ENCODE assay signal across 11 cellular contexts in genomic region chr1:183734600-183735036, GRCh38.
DNase-seq lines count a peak whose midpoint lies in the region; ATAC-seq and TF ChIP-seq lines count a peak whose summit lies in the region.
"Had no signal": no experiment of that assay in that cellular context is flagged by ENCODE, and none has a peak within 500 bp of the region (broad histone marks: within the 10 kb centered on the region; RNA-seq: fewer than 3 reads in every experiment).

No MANE protein-coding gene starts in this region.

- H3K36me3 Mint-ChIP-seq in immature natural killer cell: no peaks in the 10 kb centered on the region
- H3K36me3 Mint-ChIP-seq: natural killer cell had no signal

- ATAC-seq in HG02840 (IDR thresholded peaks at IDR 0.05; ENCODE audit: low FRiP score, unreplicated experiment) (no peak), HG03521 (IDR thresholded peaks at IDR 0.05; ENCODE audit: unreplicated experiment) (no peak)
- ATAC-seq: natural killer cell had no signal

- no peaks in the 10 kb centered on the region for H3K4me1 Mint-ChIP-seq in immature natural killer cell
- H3K4me1 Mint-ChIP-seq: natural killer cell had no signal

- TF ChIP-seq CTCF in retinal pigment epithelial cell (conservative IDR thresholded peaks at IDR 0.05; ENCODE audit: low read depth, low read length): no peak

- no peak overlapping the region for H3K4me3 Mint-ChIP-seq in immature natural killer cell
- H3K4me3 Mint-ChIP-seq: natural killer cell had no signal

- DNase-seq in GM03348 (ENCODE audit: low spot score) (peak; percentile 40), cerebellar cortex (ENCODE audit: low spot score) (peak; percentile 68), iris pigment epithelial cell (ENCODE audit: low read depth) (peak; percentile 69), retinal pigment epithelial cell (ENCODE audit: low read depth) (peak; percentile 32), immature natural killer cell (no peak), HK-2 (ENCODE audit: unreplicated experiment) (no peak)
- DNase-seq: Calu3; effector memory CD4-positive, alpha-beta T cell; natural killer cell had no signal

- peaks cover 4 to 11% (median 6%) of the 10 kb centered on the region in 3 donors for H3K27me3 Mint-ChIP-seq in immature natural killer cell (ENCODE audit: low read depth in 3 of 3)

- no peaks in the 10 kb centered on the region for H3K9me3 Mint-ChIP-seq in immature natural killer cell
- H3K9me3 Mint-ChIP-seq: natural killer cell had no signal

- no peak overlapping the region for H3K4me3 ChIP-seq in retinal pigment epithelial cell (ENCODE audit: low read length)

- no peak overlapping the region for H3K27ac Mint-ChIP-seq in immature natural killer cell
- H3K27ac Mint-ChIP-seq: natural killer cell had no signal

Comparison
In these comparisons a context has a peak if more than half of its experiments do, and no peak if none do; other contexts are left out.
1. DNase-seq: peak in GM03348 (single experiment), cerebellar cortex (single experiment), iris pigment epithelial cell (single experiment) and retinal pigment epithelial cell (single experiment); none in immature natural killer cell (0 of 3) and HK-2 (single experiment).